Comparison of ENCODE assay signal across 13 cellular contexts in genomic region chr20:3922983-3923339, GRCh38. TPM values are rescaled to one million over a fixed set of nuclear protein-coding genes. Genes with fewer than 3 reads are reported as not detected.
DNase-seq lines count a peak whose midpoint lies in the region; ATAC-seq and TF ChIP-seq lines count a peak whose summit lies in the region.
"Had no signal": no experiment of that assay in that cellular context is flagged by ENCODE, and none has a peak within 500 bp of the region (broad histone marks: within the 10 kb centered on the region; RNA-seq: fewer than 3 reads in every experiment).

No MANE protein-coding gene starts in this region.

- peaks cover 26% of the 10 kb centered on the region for H3F3A ChIP-seq in neural progenitor cell (ENCODE audit: low read depth)

- H3K4me1 ChIP-seq in Karpas-422 (ENCODE audit: low read length) = peaks cover 51% of the 10 kb centered on the region
- H3K4me1 ChIP-seq in neural progenitor cell = peaks cover 10% of the 10 kb centered on the region
- no peaks in the 10 kb centered on the region for H3K4me1 ChIP-seq in Peyer's patch

- TF ChIP-seq CTCF in CD4-positive, alpha-beta T cell (IDR thresholded peaks at IDR 0.05) = no peak
- no peak for TF ChIP-seq CTCF in neural progenitor cell (IDR thresholded peaks at IDR 0.05)
- no peak for TF ChIP-seq CTCF in Peyer's patch (IDR thresholded peaks at IDR 0.05)

- no peak for ATAC-seq in CD4-positive, alpha-beta T cell (ENCODE audit: poor library complexity)
- ATAC-seq: left lobe of liver had no signal

- H3K4me3 Mint-ChIP-seq in CD4-positive, alpha-beta T cell = no peak overlapping the region
- H3K4me3 Mint-ChIP-seq in neural progenitor cell = no peak overlapping the region

- peaks cover 76% of the 10 kb centered on the region for H3K36me3 Mint-ChIP-seq in CD4-positive, alpha-beta T cell (ENCODE audit: low read depth)
- peaks cover 40% of the 10 kb centered on the region for H3K36me3 Mint-ChIP-seq in neural progenitor cell

- H3K4me3 ChIP-seq in Karpas-422 (ENCODE audit: low read length) = no peak overlapping the region
- no peak overlapping the region for H3K4me3 ChIP-seq in neural progenitor cell
- H3K4me3 ChIP-seq in Peyer's patch = no peak overlapping the region
- H3K4me3 ChIP-seq: testis had no signal

- H2AFZ ChIP-seq in Karpas-422 (ENCODE audit: low read length) = no peak overlapping the region
- H2AFZ ChIP-seq in neural progenitor cell (replicated peaks) = no peak overlapping the region

- CTCF ChIA-PET in CD4-positive, alpha-beta T cell (lab: Charles Lee) = interaction anchor here (1.3 kb wide), 1 partner anchor 104 kb away, joined by 3 read pairs; no protein-coding TSS in a partner anchor

- H4K20me1 ChIP-seq in Karpas-422 (ENCODE audit: insufficient read depth, low read depth, low read length) (peaks cover 19% of the 10 kb centered on the region; the same call in 1 of the 2 replicates), neural progenitor cell (ENCODE audit: low read depth) (peaks cover 96% of the 10 kb centered on the region)

- no peaks in the 10 kb centered on the region for H3K27me3 Mint-ChIP-seq in CD4-positive, alpha-beta T cell
- H3K27me3 Mint-ChIP-seq in neural progenitor cell (ENCODE audit: insufficient read depth, low read depth) = peaks cover 13% of the 10 kb centered on the region

- no peak overlapping the region for H3K27ac ChIP-seq in CD4-positive, alpha-beta T cell (ENCODE audit: low read depth, low read length)
- peak overlapping the region; percentile 45; the same call in 1 of the 2 replicates for H3K27ac ChIP-seq in Karpas-422 (ENCODE audit: low read length)
- H3K27ac ChIP-seq in cingulate gyrus (ENCODE audit: low read depth, low read length) = peak overlapping the region; percentile 24
- H3K27ac ChIP-seq in neural progenitor cell = no peak overlapping the region
- no peak overlapping the region for H3K27ac ChIP-seq in Peyer's patch
- H3K27ac ChIP-seq: testis had no signal

- H3K36me3 ChIP-seq in Karpas-422 (ENCODE audit: insufficient read depth, low read length) (peaks cover 39% of the 10 kb centered on the region; the same call in 1 of the 2 replicates), neural progenitor cell (peaks cover 14% of the 10 kb centered on the region), Peyer's patch (peaks cover 0 to 69% (median 0%) of the 10 kb centered on the region in 3 donors)

- intact Hi-C loops in CD4-positive, alpha-beta T cell (cut with DNase I, micrococcal nuclease) = no loop called here

- H3K9me3 ChIP-seq in CD4-positive, alpha-beta T cell (ENCODE audit: control insufficient read depth, low read length) = no peaks in the 10 kb centered on the region
- no peaks in the 10 kb centered on the region for H3K9me3 ChIP-seq in Karpas-422 (ENCODE audit: low read length)
- no peaks in the 10 kb centered on the region for H3K9me3 ChIP-seq in neural progenitor cell (ENCODE audit: low read depth)
- no peaks in the 10 kb centered on the region for H3K9me3 ChIP-seq in Peyer's patch
- H3K9me3 ChIP-seq: testis had no signal

- no peaks in the 10 kb centered on the region for H3K27me3 ChIP-seq in CD4-positive, alpha-beta T cell (ENCODE audit: control insufficient read depth, insufficient read depth, low read length)
- H3K27me3 ChIP-seq in Karpas-422 (ENCODE audit: low read length) (no peaks in the 10 kb centered on the region), neural progenitor cell (no peaks in the 10 kb centered on the region), Peyer's patch (no peaks in the 10 kb centered on the region)
- H3K27me3 ChIP-seq: testis had no signal

- POLR2A ChIA-PET in CD4-positive, alpha-beta T cell (lab: Charles Lee) = no interaction called here

- H3K27ac Mint-ChIP-seq in CD4-positive, alpha-beta T cell = peak overlapping the region; percentile 61
- H3K27ac Mint-ChIP-seq in neural progenitor cell = peak overlapping the region; percentile 38

- no peak overlapping the region for H3K4me2 ChIP-seq in Karpas-422 (ENCODE audit: low read depth, low read length, poor library complexity, severe bottlenecking)
- no peak overlapping the region for H3K4me2 ChIP-seq in neural progenitor cell

- no peak for TF ChIP-seq POLR2A in Peyer's patch (IDR thresholded peaks at IDR 0.05)

- H3K9ac ChIP-seq in Karpas-422 (ENCODE audit: low read length) (no peak overlapping the region), neural progenitor cell (no peak overlapping the region)

- H3K4me1 Mint-ChIP-seq in CD4-positive, alpha-beta T cell (ENCODE audit: low read depth) = peaks cover 41% of the 10 kb centered on the region
- H3K4me1 Mint-ChIP-seq in neural progenitor cell = peaks cover 19% of the 10 kb centered on the region

- H3K9me2 ChIP-seq in Karpas-422 (replicated peaks; ENCODE audit: insufficient read depth, low read length) = no peaks in the 10 kb centered on the region

- no peak for DNase-seq in CD4-positive, alpha-beta T cell
- DNase-seq in Karpas-422 = no peak
- no peak for DNase-seq in neural progenitor cell (ENCODE audit: low spot score)
- no peak for DNase-seq in NAMALWA (ENCODE audit: low spot score)
- no peak for DNase-seq in Peyer's patch
- no peak for DNase-seq in LoVo (ENCODE audit: low spot score)
- DNase-seq: activated naive CD4-positive, alpha-beta T cell treated with anti-CD3 and anti-CD28 coated beads, Interleukin-2, amount 50 U/mL, for 16 hours; C1 segment of cervical spinal cord; foreskin melanocyte; NCI-H1694; testis had no signal

- H3K79me2 ChIP-seq in Karpas-422 (ENCODE audit: low read length) = peaks cover 49% of the 10 kb centered on the region
- peaks cover 44% of the 10 kb centered on the region for H3K79me2 ChIP-seq in neural progenitor cell (ENCODE audit: low read depth)

- H3K9me3 Mint-ChIP-seq in CD4-positive, alpha-beta T cell = no peaks in the 10 kb centered on the region
- no peaks in the 10 kb centered on the region for H3K9me3 Mint-ChIP-seq in neural progenitor cell

RNA-seq across cellular contexts. Expression of gene PANK2, which starts 33.8 kb away (rescaled TPM):
- total RNA-seq in CD4-positive, alpha-beta T cell = 10 to 100 TPM; 49.0 to 51.1 TPM
- total RNA-seq in Karpas-422 (2014; rRNA removed; shearing (Covaris generic); ENCODE audit: low replicate concordance) = 19.2 and 41.5 TPM in 2 replicates
- total RNA-seq in neural progenitor cell (ENCODE audit: low replicate concordance) (55.7 and 60.7 TPM in 2 replicates), Peyer's patch (10 to 100 TPM; 17.9 to 53.6 (median 43.2) TPM)

Comparison
In these comparisons a context has a peak if more than half of its experiments do, and no peak if none do; other contexts are left out.
1. H3K27ac ChIP-seq: peak in Karpas-422 (single experiment) and cingulate gyrus (single experiment); none in CD4-positive, alpha-beta T cell (single experiment), neural progenitor cell (single experiment) and Peyer's patch (0 of 4).